ENCODE assay signal across 8 cellular contexts in genomic region chr10:77925795-77926565, GRCh38.
A peak's percentile ranks its signal among the peaks of the same experiment; 100 is the strongest.
DNase-seq lines count a peak whose midpoint lies in the region; ATAC-seq lines count a peak whose summit lies in the region.

No MANE protein-coding gene starts in this region.

- DNase-seq in NCI-H82 (lab: John Stamatoyannopoulos, UW) (peak; percentile 53), NCI-H82 treated with DMSO at 0.1 percent for 48 hours (lab: John Stamatoyannopoulos, UW; ENCODE audit: unreplicated experiment) (no peak), RKO (ENCODE audit: low spot score) (peak; percentile 45), cerebellar cortex (ENCODE audit: low spot score) (peak; percentile 50), left kidney (ENCODE audit: low read depth, low spot score) (peak; percentile 77)
- peak; percentile 4 for DNase-seq in stimulated activated CD4-positive, alpha-beta T cell treated with anti-CD3 and anti-CD28 coated beads, Interleukin-4, amount 100 ng/mL, for 24 hours

- ATAC-seq in HG02610 (IDR thresholded peaks at IDR 0.05; ENCODE audit: unreplicated experiment), result peak; percentile 45
- ATAC-seq in HG03439 (IDR thresholded peaks at IDR 0.05; ENCODE audit: unreplicated experiment), result no peak
